24 cellular contexts compared by ENCODE assay signal in genomic region chrX:47206316-47206715, GRCh38. TPM values are rescaled to one million over a fixed set of nuclear protein-coding genes. Genes with fewer than 3 reads are reported as not detected.
DNase-seq lines count a peak whose midpoint lies in the region; ATAC-seq and TF ChIP-seq lines count a peak whose summit lies in the region.
"Had no signal": no experiment of that assay in that cellular context is flagged by ENCODE, and none has a peak within 500 bp of the region (broad histone marks: within the 10 kb centered on the region; RNA-seq: fewer than 3 reads in every experiment).

No MANE protein-coding gene starts in this region.

- H3K9ac ChIP-seq in PC-3 (ENCODE audit: low read length) = no peak overlapping the region

- H3K36me3 ChIP-seq in heart left ventricle (peaks cover 2 to 100% (median 95%) of the 10 kb centered on the region in 9 donors), PC-3 (ENCODE audit: low read depth, low read length) (peaks cover 84% of the 10 kb centered on the region)

- H3K79me2 ChIP-seq in PC-3 (ENCODE audit: low read length) = peaks cover 14% of the 10 kb centered on the region

- H3K27ac ChIP-seq in heart left ventricle (no peak overlapping the region), PC-3 (ENCODE audit: low read length) (no peak overlapping the region)
- H3K27ac ChIP-seq: hepatocyte, spleen, suprapubic skin had no signal

- H3K4me3 ChIP-seq in heart left ventricle (no peak overlapping the region), PC-3 (ENCODE audit: low read length) (no peak overlapping the region), epithelial cell of esophagus (ENCODE audit: low read length) (no peak overlapping the region)
- H3K4me3 ChIP-seq: hepatocyte, K562, spleen, suprapubic skin had no signal

- no peaks in the 10 kb centered on the region for H3K9me3 ChIP-seq in heart left ventricle
- H3K9me3 ChIP-seq in PC-3 (ENCODE audit: low read length) = no peaks in the 10 kb centered on the region
- H3K9me3 ChIP-seq: spleen, suprapubic skin had no signal

- no peaks in the 10 kb centered on the region for H3K9me2 ChIP-seq in PC-3 (replicated peaks; ENCODE audit: low read length)

- no peak for TF ChIP-seq CTCF in heart left ventricle (IDR thresholded peaks at IDR 0.05)
- no peak for TF ChIP-seq CTCF in PC-3 (conservative IDR thresholded peaks at IDR 0.05; ENCODE audit: low read depth, low read length)
- no peak for TF ChIP-seq CTCF in epithelial cell of esophagus (IDR thresholded peaks at IDR 0.05; ENCODE audit: insufficient read depth, low read depth, low read length, missing control alignments)

- ATAC-seq in left cardiac atrium (peak in 1 of 2 donors; percentile 57), heart left ventricle (no peak), PC-3 (peak; percentile 74), GM21576 (IDR thresholded peaks at IDR 0.05; ENCODE audit: unreplicated experiment) (no peak), HG03571 (IDR thresholded peaks at IDR 0.05; ENCODE audit: unreplicated experiment) (no peak)
- ATAC-seq: activated CD4-positive, CD25-positive, alpha-beta regulatory T cell treated with anti-CD3 and anti-CD28 coated beads, Interleukin-2, amount 50 U/mL, for 24 hours; K562; left lobe of liver; naive thymus-derived CD8-positive, alpha-beta T cell; right cardiac atrium; stimulated activated naive B cell treated with anti-CD40 and anti-IgM and Interleukin-4, amounts not matched to agents 10 μg/mL and 1 μg/mL and 100 μg/mL, for 72 hours had no signal

- H3K27me3 ChIP-seq in heart left ventricle (no peaks in the 10 kb centered on the region), PC-3 (ENCODE audit: low read length) (no peaks in the 10 kb centered on the region)
- H3K27me3 ChIP-seq: hepatocyte, spleen, suprapubic skin had no signal

- CTCF ChIA-PET in PC-3 (lab: Charles Lee) = no interaction called here

- DNase-seq in left cardiac atrium (peak; percentile 14), heart left ventricle (no peak), PC-3 (no peak), epithelial cell of esophagus (ENCODE audit: low read depth) (peak; percentile 37), dermis blood vessel endothelial cell (no peak)
- DNase-seq: cerebellar nuclear complex; effector CD4-positive, alpha-beta T cell; foreskin fibroblast; GDM1; naive thymus-derived CD8-positive, alpha-beta T cell; NCI-H1436; NCI-H446 treated with DMSO at 0.1 percent for 48 hours; right cardiac atrium; Right ventricle myocardium superior; stimulated activated CD4-positive, alpha-beta T cell treated with anti-CD3 and anti-CD28 coated beads, Interleukin-4, amount 100 ng/mL, for 1 hour; stimulated activated naive B cell treated with anti-CD40 and anti-IgM and Interleukin-4, amounts not matched to agents 10 μg/mL and 1 μg/mL and 100 μg/mL, for 72 hours had no signal

- peaks cover 6% of the 10 kb centered on the region; the same call in 1 of the 2 replicates for H4K20me1 ChIP-seq in PC-3 (ENCODE audit: low read length)

- POLR2A ChIA-PET in PC-3 (lab: Charles Lee; ENCODE audit: unreplicated experiment) = no interaction called here

- no peak for TF ChIP-seq POLR2A in heart left ventricle (IDR thresholded peaks at IDR 0.05)

- H3K4me1 ChIP-seq in heart left ventricle = peaks cover 0 to 4% (median 0%) of the 10 kb centered on the region in 12 donors
- H3K4me1 ChIP-seq in PC-3 (ENCODE audit: insufficient read depth, low read length) = no peaks in the 10 kb centered on the region
- H3K4me1 ChIP-seq: spleen, suprapubic skin had no signal

- intact Hi-C loops in left cardiac atrium (cut with DNase I) = no loop called here
- intact Hi-C loops in heart left ventricle (cut with DNase I) = no loop called here
- intact Hi-C loops in PC-3 (cut with micrococcal nuclease) = no loop called here

- no peak overlapping the region for H2AFZ ChIP-seq in PC-3 (ENCODE audit: low read length)
- H2AFZ ChIP-seq: hepatocyte had no signal

- no TSS peak for BruUV-seq in PC-3 (replicated peaks; lab: Mats Ljungman, UMichigan)

- no peak overlapping the region for H3K4me2 ChIP-seq in PC-3 (ENCODE audit: low read length)
- H3K4me2 ChIP-seq: hepatocyte had no signal

- H3F3A ChIP-seq in PC-3 (ENCODE audit: low read length, unreplicated experiment) = no peaks in the 10 kb centered on the region

- WGBS in heart left ventricle, 4 donors = 54 to 92% (median 73%) methylated on average over 1 to 3 of the region's 3 CpGs

RNA-seq across cellular contexts. Expression of gene CDK16, which starts 12.2 kb away (rescaled TPM):
- total RNA-seq in left cardiac atrium (100 to 1,000 TPM; 109 to 132 TPM), heart left ventricle (100 to 1,000 TPM; 123 to 209 (median 143) TPM), PC-3 (2014; rRNA removed) (155 and 208 TPM in 2 replicates), dermis blood vessel endothelial cell (97.5 and 172 TPM in 2 replicates)
- 100 to 1,000 TPM; 100 to 115 TPM for polyA plus RNA-seq in heart left ventricle

RNA-seq across cellular contexts. Expression of gene UBA1, which starts 12.7 kb away (rescaled TPM):
- 100 to 1,000 TPM; 101 to 132 TPM for total RNA-seq in left cardiac atrium
- total RNA-seq in heart left ventricle = 100 to 1,000 TPM; 116 to 171 (median 130) TPM
- polyA plus RNA-seq in heart left ventricle = 100 to 1,000 TPM in 1 of 2 donors, 10 to 100 TPM in 1; 86.9 to 134 TPM
- 282 and 299 TPM in 2 replicates for total RNA-seq in PC-3 (2014; rRNA removed)
- 126 and 194 TPM in 2 replicates for total RNA-seq in dermis blood vessel endothelial cell

RNA-seq across cellular contexts. Expression of gene USP11, which starts 26.5 kb away (rescaled TPM):
- 10 to 100 TPM; 42.0 to 60.8 TPM for total RNA-seq in left cardiac atrium
- 10 to 100 TPM; 28.2 to 68.9 (median 45.9) TPM for total RNA-seq in heart left ventricle
- 10 to 100 TPM; 17.9 to 29.3 TPM for polyA plus RNA-seq in heart left ventricle
- 31.3 and 37.3 TPM in 2 replicates for total RNA-seq in PC-3 (2014; rRNA removed)
- total RNA-seq in dermis blood vessel endothelial cell = 35.6 and 51.1 TPM in 2 replicates

Comparison
In these comparisons a context has a peak if more than half of its experiments do, and no peak if none do; other contexts are left out.
1. DNase-seq: peak in left cardiac atrium (single experiment) and epithelial cell of esophagus (single experiment); none in heart left ventricle (0 of 5), PC-3 (single experiment) and dermis blood vessel endothelial cell (single experiment).